Comparison of ENCODE assay signal across 9 cellular contexts in genomic region chr15:41561777-41562145, GRCh38. TPM values are rescaled to one million over a fixed set of nuclear protein-coding genes. Genes with fewer than 3 reads are reported as not detected.
DNase-seq lines count a peak whose midpoint lies in the region; ATAC-seq and TF ChIP-seq lines count a peak whose summit lies in the region.
"Had no signal": no experiment of that assay in that cellular context is flagged by ENCODE, and none has a peak within 500 bp of the region (broad histone marks: within the 10 kb centered on the region; RNA-seq: fewer than 3 reads in every experiment).

No MANE protein-coding gene starts in this region.

- no peak overlapping the region for H2AFZ ChIP-seq in neural progenitor cell (replicated peaks)

- no peak for ATAC-seq in activated naive CD4-positive, alpha-beta T cell treated with anti-CD3 and anti-CD28 coated beads, Interleukin-2, amount 50 U/mL, for 72 hours
- ATAC-seq: pancreas had no signal

- H3K27ac ChIP-seq in adrenal gland = peak overlapping the region in 1 of 5 donors; percentile 21
- peak overlapping the region; percentile 89 for H3K27ac ChIP-seq in neural progenitor cell
- H3K27ac ChIP-seq: pancreas had no signal

- peaks cover 75% of the 10 kb centered on the region for H3K4me1 Mint-ChIP-seq in neural progenitor cell

- peaks cover 10% of the 10 kb centered on the region for H3K27me3 Mint-ChIP-seq in neural progenitor cell (ENCODE audit: insufficient read depth, low read depth)

- H3K4me3 ChIP-seq in adrenal gland = no peak overlapping the region
- H3K4me3 ChIP-seq in neural progenitor cell = peak overlapping the region; percentile 31
- H3K4me3 ChIP-seq: pancreas had no signal

- H3K36me3 ChIP-seq in adrenal gland (replicated peaks in 1 of 2) (no peaks in the 10 kb centered on the region), neural progenitor cell (peaks cover 4% of the 10 kb centered on the region)
- H3K36me3 ChIP-seq: pancreas had no signal

- H3K27ac Mint-ChIP-seq in neural progenitor cell = peak overlapping the region; percentile 74
- no peak overlapping the region for H3K27ac Mint-ChIP-seq in activated naive CD4-positive, alpha-beta T cell treated with anti-CD3 and anti-CD28 coated beads, Interleukin-2, amount 50 U/mL, for 72 hours

- no peaks in the 10 kb centered on the region for H3K27me3 ChIP-seq in adrenal gland
- H3K27me3 ChIP-seq in neural progenitor cell = no peaks in the 10 kb centered on the region
- H3K27me3 ChIP-seq: pancreas had no signal

- peaks cover 6% of the 10 kb centered on the region for H4K20me1 ChIP-seq in neural progenitor cell (ENCODE audit: low read depth)

- intact Hi-C loops in adrenal gland (cut with DNase I) (loop anchor here in 1 of 2 donors (10.0 kb wide), 1 partner anchor 83 kb away; no protein-coding TSS in a partner anchor), head of caudate nucleus (cut with DNase I) (loop anchor here (5.0 kb wide), 2 partner anchors 56 to 251 kb away; no protein-coding TSS in a partner anchor)

- no peaks in the 10 kb centered on the region for H3K9me3 Mint-ChIP-seq in neural progenitor cell
- H3K9me3 Mint-ChIP-seq in activated naive CD4-positive, alpha-beta T cell treated with anti-CD3 and anti-CD28 coated beads, Interleukin-2, amount 50 U/mL, for 72 hours = no peaks in the 10 kb centered on the region

- peaks cover 69% of the 10 kb centered on the region for H3F3A ChIP-seq in neural progenitor cell (ENCODE audit: low read depth)

- peaks cover 16 to 31% of the 10 kb centered on the region in 2 donors for H3K4me1 ChIP-seq in adrenal gland (replicated peaks in 1 of 2)
- peaks cover 69% of the 10 kb centered on the region for H3K4me1 ChIP-seq in neural progenitor cell

- H3K36me3 Mint-ChIP-seq in neural progenitor cell = peaks cover 2% of the 10 kb centered on the region
- no peaks in the 10 kb centered on the region for H3K36me3 Mint-ChIP-seq in activated naive CD4-positive, alpha-beta T cell treated with anti-CD3 and anti-CD28 coated beads, Interleukin-2, amount 50 U/mL, for 72 hours

- DNase-seq in AG09319 (ENCODE audit: extremely low read depth, low read depth) (no peak), adrenal gland (peak in 4 of 7 donors; percentile 29 to 52 (median 39)), head of caudate nucleus (peak; percentile 82 to 96 (median 91)), neural progenitor cell (ENCODE audit: low spot score) (peak; percentile 90), SKM-1 treated with dmso at 0.1 percent for 144 hours (lab: John Stamatoyannopoulos, UW; ENCODE audit: unreplicated experiment) (no peak), NCI-H226 (no peak), NCI-H187 (lab: John Stamatoyannopoulos, UW) (no peak)
- no peak for DNase-seq in activated naive CD4-positive, alpha-beta T cell treated with anti-CD3 and anti-CD28 coated beads, Interleukin-2, amount 50 U/mL, for 72 hours (ENCODE audit: low spot score in 2 of 2)

- peaks cover 46% of the 10 kb centered on the region for H3K79me2 ChIP-seq in neural progenitor cell (ENCODE audit: low read depth)

- H3K4me3 Mint-ChIP-seq in neural progenitor cell = peak overlapping the region; percentile 33

- peak overlapping the region; percentile 99 for H3K4me2 ChIP-seq in neural progenitor cell

- H3K9ac ChIP-seq in neural progenitor cell = no peak overlapping the region

- TF ChIP-seq CTCF in AG09319 (IDR thresholded peaks at IDR 0.05; ENCODE audit: low read depth, low read length) (peak; percentile 7), adrenal gland (IDR thresholded peaks at IDR 0.05) (peak in 1 of 6 experiments; percentile 17), neural progenitor cell (IDR thresholded peaks at IDR 0.05) (peak; percentile 50)

- no peaks in the 10 kb centered on the region for H3K9me3 ChIP-seq in adrenal gland (replicated peaks in 1 of 3)
- no peaks in the 10 kb centered on the region for H3K9me3 ChIP-seq in neural progenitor cell (ENCODE audit: low read depth)
- H3K9me3 ChIP-seq: pancreas had no signal

- no peak for TF ChIP-seq POLR2A in adrenal gland (IDR thresholded peaks at IDR 0.05)

- 51 to 81% (median 67%) methylated on average over 1 to 3 of the region's 3 CpGs for WGBS in adrenal gland, 4 donors

RNA-seq across cellular contexts. Expression of gene TYRO3, which starts 2.7 kb away (rescaled TPM):
- total RNA-seq in adrenal gland (10 to 100 TPM in 6 of 8 donors, 1 to 10 TPM in 2; 9.0 to 23.1 (median 16.9) TPM), neural progenitor cell (ENCODE audit: low replicate concordance) (59.1 and 116 TPM in 2 replicates)
- 10 to 100 TPM in 2 of 3 donors, 1 to 10 TPM in 1; 8.8 to 19.0 (median 12.3) TPM for polyA plus RNA-seq in adrenal gland
- total RNA-seq in activated naive CD4-positive, alpha-beta T cell treated with anti-CD3 and anti-CD28 coated beads, Interleukin-2, amount 50 U/mL, for 72 hours = 1 to 10 TPM; 1.7 to 2.9 TPM

RNA-seq across cellular contexts. Expression of gene RPAP1, which starts 17.7 kb away (rescaled TPM):
- 10 to 100 TPM; 18.6 to 44.5 (median 32.0) TPM for total RNA-seq in adrenal gland
- 10 to 100 TPM; 13.0 to 25.3 (median 15.6) TPM for polyA plus RNA-seq in adrenal gland
- 20.3 and 36.8 TPM in 2 replicates for total RNA-seq in neural progenitor cell (ENCODE audit: low replicate concordance)
- 10 to 100 TPM; 47.8 to 66.3 TPM for total RNA-seq in activated naive CD4-positive, alpha-beta T cell treated with anti-CD3 and anti-CD28 coated beads, Interleukin-2, amount 50 U/mL, for 72 hours

RNA-seq across cellular contexts. Expression of gene LTK, which starts 48.1 kb away (rescaled TPM):
- total RNA-seq in adrenal gland (1 to 10 TPM in 3 of 8 donors, under 1 TPM in 5; 0.12 to 2.3 (median 0.66) TPM), neural progenitor cell (ENCODE audit: low replicate concordance) (0.12 TPM in 1 of 2 replicates, not detected in the other)
- polyA plus RNA-seq in adrenal gland = 1 to 10 TPM in 2 of 3 donors, under 1 TPM in 1; 0.13 to 1.3 (median 1.2) TPM
- under 1 TPM; 0.20 to 0.51 TPM for total RNA-seq in activated naive CD4-positive, alpha-beta T cell treated with anti-CD3 and anti-CD28 coated beads, Interleukin-2, amount 50 U/mL, for 72 hours

Comparison
In these comparisons a context has a peak if more than half of its experiments do, and no peak if none do; other contexts are left out.
1. DNase-seq: peak in adrenal gland (4 of 7), head of caudate nucleus (42 of 42) and neural progenitor cell (single experiment); none in AG09319 (single experiment), SKM-1 treated with dmso at 0.1 percent for 144 hours (single experiment), activated naive CD4-positive, alpha-beta T cell treated with anti-CD3 and anti-CD28 coated beads, Interleukin-2, amount 50 U/mL, for 72 hours (0 of 2), NCI-H226 (single experiment) and NCI-H187 (0 of 2).